Comparison of ENCODE assay signal across 14 cellular contexts in the genomic region with DNA sequence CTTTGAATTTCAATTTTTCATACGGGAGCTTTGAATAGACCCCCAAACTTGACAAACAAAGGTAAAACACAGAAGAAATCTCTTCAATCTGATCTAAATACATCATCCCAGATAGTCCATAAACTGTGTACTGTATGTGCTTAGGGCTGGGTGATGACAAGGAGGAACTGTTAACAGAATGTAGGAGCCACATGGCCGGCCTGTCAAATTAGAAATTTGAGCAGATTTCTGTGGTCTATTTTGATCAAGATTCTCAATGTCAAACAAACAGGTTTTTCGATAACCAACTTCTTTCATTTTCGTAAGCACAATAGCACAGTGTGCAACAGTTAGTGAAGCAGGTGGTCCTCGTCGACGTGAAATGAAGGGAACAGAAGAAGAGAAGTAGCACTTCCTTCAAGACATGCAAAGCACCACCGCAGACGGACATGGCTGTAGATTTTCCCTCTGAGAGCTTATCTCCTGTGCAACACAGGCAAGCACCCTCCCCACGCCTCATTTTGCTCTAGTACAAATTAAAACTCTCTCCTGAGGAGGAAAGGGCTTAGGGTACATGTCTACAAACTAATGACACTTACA.
DNase-seq lines count a peak whose midpoint lies in the region; ATAC-seq, FAIRE-seq and TF ChIP-seq lines count a peak whose summit lies in the region.
"Had no signal": no experiment of that assay in that cellular context is flagged by ENCODE, and none has a peak within 500 bp of the region (broad histone marks: within the 10 kb centered on the region; RNA-seq: fewer than 3 reads in every experiment).

No MANE protein-coding gene starts in this region.

- no TSS peak for BruUV-seq in K562 (replicated peaks; lab: Mats Ljungman, UMichigan)

- H3K4me3 ChIP-seq in K562, result no peak overlapping the region
- H3K4me3 ChIP-seq in tibial artery, result no peak overlapping the region

- intact Hi-C loops in K562 (cut with micrococcal nuclease) (no loop called here), tibial artery (cut with DNase I; ENCODE audit: low total_unique reads) (no loop called here), posterior vena cava (cut with DNase I) (loop anchor here in 1 of 2 donors (1.0 kb wide), 1 partner anchor 30 kb away; no protein-coding TSS in a partner anchor)

- H3K27me3 ChIP-seq in K562 (ENCODE audit: control insufficient read depth in 2 of 2, insufficient read depth in 2 of 2, low read length in 2 of 2) (no peaks in the 10 kb centered on the region), tibial artery (no peaks in the 10 kb centered on the region)
- H3K27me3 ChIP-seq: brain microvascular endothelial cell had no signal

- peaks cover 3% of the 10 kb centered on the region for H3K4me1 Mint-ChIP-seq in endothelial cell (ENCODE audit: unreplicated experiment)
- H3K4me1 Mint-ChIP-seq: CD4-positive, CD25-positive, alpha-beta regulatory T cell had no signal

- H3K9me3 ChIP-seq in K562 (replicated peaks; ENCODE audit: control insufficient read depth, insufficient read depth, low read depth, low read length), result no peaks in the 10 kb centered on the region
- H3K9me3 ChIP-seq in tibial artery, result no peaks in the 10 kb centered on the region

- WGBS in K562 (ENCODE audit: insufficient coverage, low coverage, missing lambda C conversion rate), result 39% methylated on average over 10 of the region's 10 CpGs

- peak; percentile 97 for ATAC-seq in GM18867 (IDR thresholded peaks at IDR 0.05; ENCODE audit: unreplicated experiment)
- ATAC-seq in GM21619 (IDR thresholded peaks at IDR 0.05; ENCODE audit: unreplicated experiment), result peak; percentile 97
- peak; percentile 97 for ATAC-seq in HG03139 (IDR thresholded peaks at IDR 0.05; ENCODE audit: unreplicated experiment)
- peak; percentile 69 for ATAC-seq in K562

- H3K4me3 Mint-ChIP-seq in endothelial cell (ENCODE audit: unreplicated experiment), result no peak overlapping the region
- H3K4me3 Mint-ChIP-seq: CD4-positive, CD25-positive, alpha-beta regulatory T cell had no signal

- peak in 2 of 4 experiments; percentile 31 to 58 for DNase-seq in K562 (ENCODE audit: extremely low read depth in 1 of 4, low spot score in 3 of 4)
- no peak for DNase-seq in superior temporal gyrus (ENCODE audit: extremely low spot score)
- no peak for DNase-seq in tibial artery
- no peak for DNase-seq in endothelial cell (ENCODE audit: low spot score)
- no peak for DNase-seq in posterior vena cava (ENCODE audit: low spot score)
- DNase-seq: brain microvascular endothelial cell; CD4-positive, CD25-positive, alpha-beta regulatory T cell; islet precursor cell; NCI-H526 treated with DMSO at 0.1 percent for 48 hours; T-helper 2 cell had no signal

- no peak for TF ChIP-seq RAD21 in K562 (CRISPR knock-in tag; conservative IDR thresholded peaks at IDR 0.05 in 1 of 2, IDR thresholded peaks at IDR 0.05 in 1 of 2)

- H3K27ac ChIP-seq in K562 (ENCODE audit: extremely low read depth, low read depth, low read length), result no peak overlapping the region
- H3K27ac ChIP-seq in tibial artery, result no peak overlapping the region
- H3K27ac ChIP-seq: brain microvascular endothelial cell, parathyroid adenoma had no signal

- CTCF ChIA-PET in K562 (lab: Yijun Ruan, JAX; ENCODE audit: low intra/inter-chr PET ratio), result no interaction called here

- peaks cover 1% of the 10 kb centered on the region for H3K27me3 Mint-ChIP-seq in endothelial cell (ENCODE audit: unreplicated experiment)
- H3K27me3 Mint-ChIP-seq: CD4-positive, CD25-positive, alpha-beta regulatory T cell had no signal

- no peak for TF ChIP-seq POLR2A in K562 (conservative IDR thresholded peaks at IDR 0.05)

- H3K36me3 ChIP-seq in K562 (ENCODE audit: control insufficient read depth, insufficient read depth, low read length) (no peaks in the 10 kb centered on the region; the same call in 1 of the 3 replicates), tibial artery (no peaks in the 10 kb centered on the region)
- H3K36me3 ChIP-seq: brain microvascular endothelial cell had no signal

- peak; percentile 29 for FAIRE-seq in K562 (lab: Jason Lieb, UNC)

- POLR2A ChIA-PET in K562 (lab: Yijun Ruan, JAX), result interaction anchor here (0.7 to 1.1 kb wide), 2 partner anchors 12 to 18 kb away, joined by 3 to 5 read pairs; no protein-coding TSS in a partner anchor

- H3K36me3 Mint-ChIP-seq in endothelial cell (ENCODE audit: low read depth, unreplicated experiment), result no peaks in the 10 kb centered on the region

- H3K9me1 ChIP-seq in K562 (ENCODE audit: control insufficient read depth, insufficient read depth, low read length), result no peaks in the 10 kb centered on the region

- H3K4me1 ChIP-seq in K562 (replicated peaks in 1 of 2; ENCODE audit: control insufficient read depth in 2 of 2, insufficient read depth in 2 of 2, low read length in 2 of 2) (peaks cover 0 to 5% of the 10 kb centered on the region in 2 experiments; a peak in 1 of 5 replicates), tibial artery (no peaks in the 10 kb centered on the region)
- H3K4me1 ChIP-seq: parathyroid adenoma had no signal

- H3K27ac Mint-ChIP-seq in endothelial cell (ENCODE audit: unreplicated experiment), result no peak overlapping the region

- no peaks in the 10 kb centered on the region for H3K9me3 Mint-ChIP-seq in endothelial cell (ENCODE audit: unreplicated experiment)
- H3K9me3 Mint-ChIP-seq: CD4-positive, CD25-positive, alpha-beta regulatory T cell had no signal

- no peak overlapping the region for H3K9ac ChIP-seq in K562 (ENCODE audit: insufficient read depth in 1 of 2, low read depth in 2 of 2, low read length in 2 of 2)
- H3K9ac ChIP-seq: parathyroid adenoma had no signal

- H3K79me2 ChIP-seq in K562 (ENCODE audit: control insufficient read depth, insufficient read depth, low read length), result no peaks in the 10 kb centered on the region
- H3K79me2 ChIP-seq: parathyroid adenoma had no signal

- no peak overlapping the region for H2AFZ ChIP-seq in K562 (ENCODE audit: low read depth, low read length)
- H2AFZ ChIP-seq: parathyroid adenoma had no signal

- H4K20me1 ChIP-seq in K562 (replicated peaks; ENCODE audit: control insufficient read depth, insufficient read depth, low read length), result no peaks in the 10 kb centered on the region

- TF ChIP-seq CTCF in K562 (IDR thresholded peaks at IDR 0.05 in 2 of 3, conservative IDR thresholded peaks at IDR 0.05 in 1 of 3; ENCODE audit: insufficient read depth in 2 of 3, low read depth in 1 of 3, low read length in 3 of 3) (no peak), tibial artery (IDR thresholded peaks at IDR 0.05) (no peak), endothelial cell (IDR thresholded peaks at IDR 0.05; ENCODE audit: unreplicated experiment) (no peak)

- no peak for TF ChIP-seq EP300 in K562 (IDR thresholded peaks at IDR 0.05; ENCODE audit: low read length)

- in situ Hi-C loops in K562 (cut with MboI), result no loop called here

- H3K4me2 ChIP-seq in K562 (ENCODE audit: insufficient read depth, low read length), result no peak overlapping the region

TF ChIP-seq in K562, 482 proteins besides CTCF, POLR2A, EP300 and RAD21 (continues in another document):
- TF ChIP-seq RUNX1 (IDR thresholded peaks at IDR 0.05; ENCODE audit: low read depth) (no peak), ATF1 (CRISPR knock-in tag; IDR thresholded peaks at IDR 0.05) (no peak), ATF1 (tag; IDR thresholded peaks at IDR 0.05) (no peak), NELFE (IDR thresholded peaks at IDR 0.05; ENCODE audit: insufficient read depth, insufficient read length) (no peak), ZNF707 (CRISPR knock-in tag; conservative IDR thresholded peaks at IDR 0.05) (no peak)
